Comparison of ENCODE assay signal across 16 cellular contexts in genomic region chr11:122791836-122792235, GRCh38. TPM values are rescaled to one million over a fixed set of nuclear protein-coding genes. Genes with fewer than 3 reads are reported as not detected.
DNase-seq lines count a peak whose midpoint lies in the region; TF ChIP-seq lines count a peak whose summit lies in the region.
"Had no signal": no experiment of that assay in that cellular context is flagged by ENCODE, and none has a peak within 500 bp of the region (broad histone marks: within the 10 kb centered on the region; RNA-seq: fewer than 3 reads in every experiment).

No MANE protein-coding gene starts in this region.

- H3K36me3 Mint-ChIP-seq in osteocyte (ENCODE audit: unreplicated experiment) = peaks cover 14% of the 10 kb centered on the region

- no peaks in the 10 kb centered on the region for H3K9me3 Mint-ChIP-seq in osteocyte (ENCODE audit: unreplicated experiment)
- H3K9me3 Mint-ChIP-seq: activated naive CD4-positive, alpha-beta T cell treated with anti-CD3 and anti-CD28 coated beads for 36 hours; memory B cell had no signal

- intact Hi-C loops in cardiac septum (cut with DNase I) = no loop called here

- in situ Hi-C loops in SK-MEL-5 (cut with HindIII; ENCODE audit: low pct_unique_long_range_greater_than_20kb, low sequenced_read_pairs) = no loop called here

- H3K4me1 Mint-ChIP-seq in osteocyte (ENCODE audit: unreplicated experiment) = peaks cover 24% of the 10 kb centered on the region

- no peak for TF ChIP-seq CTCF in osteocyte (IDR thresholded peaks at IDR 0.05)

- H3K27ac Mint-ChIP-seq in osteocyte (ENCODE audit: unreplicated experiment) = peak overlapping the region; percentile 86
- H3K27ac Mint-ChIP-seq: activated naive CD4-positive, alpha-beta T cell treated with anti-CD3 and anti-CD28 coated beads for 36 hours; memory B cell had no signal

- DNase-seq in COLO829 (ENCODE audit: low spot score) (peak; percentile 45), SK-MEL-5 (ENCODE audit: low read depth, low spot score) (peak; percentile 30), fibroblast of gingiva (ENCODE audit: low read depth) (peak; percentile 74), osteocyte (ENCODE audit: extremely low spot score, unreplicated experiment) (no peak), DMS153 (lab: John Stamatoyannopoulos, UW) (no peak), DMS153 treated with DMSO at 0.1 percent for 48 hours (lab: John Stamatoyannopoulos, UW; ENCODE audit: unreplicated experiment) (no peak), cardiac septum (ENCODE audit: low spot score) (no peak)
- DNase-seq in activated effector memory CD4-positive, alpha-beta T cell treated with Interleukin-2 at 50 U/mL for 16 hours = no peak
- DNase-seq: activated CD8-positive, alpha-beta memory T cell treated with anti-CD3 and anti-CD28 coated beads for 24 hours; activated naive CD4-positive, alpha-beta T cell treated with anti-CD3 and anti-CD28 coated beads for 36 hours; NCI-H226; pancreas; stimulated activated CD4-positive, alpha-beta T cell treated with anti-CD3 and anti-CD28 coated beads, Interleukin-4, amount 100 ng/mL, for 1 hour; stimulated activated naive CD4-positive, alpha-beta T cell treated with Interleukin-2 at 50 U/mL for 16 hours had no signal

- no peak overlapping the region for H3K4me3 Mint-ChIP-seq in osteocyte (ENCODE audit: unreplicated experiment)
- H3K4me3 Mint-ChIP-seq: activated naive CD4-positive, alpha-beta T cell treated with anti-CD3 and anti-CD28 coated beads for 36 hours; memory B cell had no signal

- H3K27me3 Mint-ChIP-seq in osteocyte (ENCODE audit: unreplicated experiment) = no peaks in the 10 kb centered on the region
- H3K27me3 Mint-ChIP-seq: memory B cell had no signal

RNA-seq across cellular contexts. Expression of gene CRTAM, which starts 46.5 kb away (rescaled TPM):
- total RNA-seq in SK-MEL-5 (2014; rRNA removed; shearing (Covaris generic)) = 0.40 TPM in 1 of 2 replicates, not detected in the other
- polyA plus RNA-seq in SK-MEL-5 (2015; cell fraction: cytosol; rRNA removed) = 0.07 TPM in 1 of 2 replicates, not detected in the other
- polyA plus RNA-seq in SK-MEL-5 (2015; cell fraction: nucleus; rRNA removed) = not detected in 2 replicates
- total RNA-seq in osteocyte (not detected in 2 replicates), cardiac septum (0.46 TPM)
- total RNA-seq: dermis microvascular lymphatic vessel endothelial cell had no signal
- polyA plus RNA-seq: pancreas had no signal

Comparison
In these comparisons a context has a peak if more than half of its experiments do, and no peak if none do; other contexts are left out.
1. DNase-seq: peak in COLO829 (single experiment), SK-MEL-5 (single experiment) and fibroblast of gingiva (single experiment); none in osteocyte (single experiment), activated effector memory CD4-positive, alpha-beta T cell treated with Interleukin-2 at 50 U/mL for 16 hours (single experiment), DMS153 (single experiment), DMS153 treated with DMSO at 0.1 percent for 48 hours (single experiment) and cardiac septum (single experiment).